Comparison of ENCODE assay signal across 9 cellular contexts in genomic region chr20:56439784-56440291, GRCh38. TPM values are rescaled to one million over a fixed set of nuclear protein-coding genes. Genes with fewer than 3 reads are reported as not detected.
DNase-seq lines count a peak whose midpoint lies in the region; ATAC-seq and TF ChIP-seq lines count a peak whose summit lies in the region.
"Had no signal": no experiment of that assay in that cellular context is flagged by ENCODE, and none has a peak within 500 bp of the region (broad histone marks: within the 10 kb centered on the region; RNA-seq: fewer than 3 reads in every experiment).

No MANE protein-coding gene starts in this region.

- no peak for TF ChIP-seq CTCF in KMS-11 (conservative IDR thresholded peaks at IDR 0.05; ENCODE audit: low read depth, low read length)
- TF ChIP-seq CTCF in brain microvascular endothelial cell (IDR thresholded peaks at IDR 0.05; ENCODE audit: low read depth, low read length, missing control alignments) = no peak

- H3K27ac ChIP-seq in KMS-11 (peak overlapping the region; percentile 25; the same call in 1 of the 2 replicates), brain microvascular endothelial cell (peak overlapping the region; percentile 87), mesodermal cell (ENCODE audit: low read depth, low read length, severe bottlenecking) (peak overlapping the region; percentile 95)

- no peaks in the 10 kb centered on the region for H3K79me2 ChIP-seq in KMS-11 (ENCODE audit: insufficient read depth, low read depth)

- peak overlapping the region; percentile 83 for H3K4me2 ChIP-seq in KMS-11

- H3K9ac ChIP-seq in KMS-11 = no peak overlapping the region

- in situ Hi-C loops in brain microvascular endothelial cell (cut with HindIII; ENCODE audit: low pct_ligation_motif_present, low sequenced_read_pairs) = no loop called here

- H3K4me3 ChIP-seq in KMS-11 (IDR thresholded peaks at IDR 0.05; ENCODE audit: insufficient read depth, low read depth, low read length) = no peak overlapping the region
- no peak overlapping the region for H3K4me3 ChIP-seq in brain microvascular endothelial cell (ENCODE audit: low read depth, low read length)
- no peak overlapping the region for H3K4me3 ChIP-seq in mesodermal cell (ENCODE audit: extremely low read depth, insufficient read depth, low read length, poor library complexity, severe bottlenecking)

- ATAC-seq in GM21717 (IDR thresholded peaks at IDR 0.05; ENCODE audit: unreplicated experiment) = no peak
- ATAC-seq in HG03159 (IDR thresholded peaks at IDR 0.05; ENCODE audit: unreplicated experiment) = no peak

- H3K27me3 ChIP-seq in KMS-11 (ENCODE audit: insufficient read depth, low read depth) = no peaks in the 10 kb centered on the region
- H3K27me3 ChIP-seq in brain microvascular endothelial cell (replicated peaks) = no peaks in the 10 kb centered on the region

- 0 out of 2 replicates have a peak overlapping the region, but pooled peaks have one; percentile 9 for H2AFZ ChIP-seq in KMS-11 (ENCODE audit: low read depth)

- WGBS in mesodermal cell (ENCODE audit: insufficient coverage in 2 of 2), 2 experiments = 63 to 90% methylated on average over 4 to 5 of the region's 5 CpGs

- H3K9me3 ChIP-seq in mesodermal cell (ENCODE audit: control insufficient read depth, low read length) = no peaks in the 10 kb centered on the region

- H3K36me3 ChIP-seq in KMS-11 (ENCODE audit: insufficient read depth) (no peaks in the 10 kb centered on the region), brain microvascular endothelial cell (replicated peaks) (no peaks in the 10 kb centered on the region), mesodermal cell (ENCODE audit: control insufficient read depth, insufficient read depth, low read length) (no peaks in the 10 kb centered on the region)

- peaks cover 47% of the 10 kb centered on the region for H3K4me1 ChIP-seq in KMS-11 (ENCODE audit: low read depth, poor library complexity, severe bottlenecking)
- H3K4me1 ChIP-seq in mesodermal cell (ENCODE audit: control insufficient read depth, insufficient read depth, low read length, poor library complexity, severe bottlenecking) = peaks cover 27% of the 10 kb centered on the region

- peak; percentile 90 for DNase-seq in AG08396 (ENCODE audit: low spot score)
- peak; percentile 96 for DNase-seq in brain microvascular endothelial cell
- DNase-seq in NCI-H187 treated with DMSO at 0.1 percent for 48 hours (lab: John Stamatoyannopoulos, UW) = no peak
- no peak for DNase-seq in anterior cingulate cortex (lab: John Stamatoyannopoulos, UW)
- DNase-seq: activated B cell treated with CpG ODN at 0.5 μM for 24 hours had no signal

- no peaks in the 10 kb centered on the region for H4K20me1 ChIP-seq in KMS-11 (ENCODE audit: insufficient read depth)

RNA-seq across cellular contexts. Expression of gene CASS4, which starts 27.8 kb away (rescaled TPM):
- polyA plus RNA-seq in mesodermal cell (2013, experiment 1 of 2) = 0.26 TPM
- 0.40 TPM for polyA plus RNA-seq in mesodermal cell (2013, experiment 2 of 2)

RNA-seq across cellular contexts. Expression of gene RTF2, which starts 28.6 kb away (rescaled TPM):
- polyA plus RNA-seq in mesodermal cell (2013, experiment 1 of 2) = 64.8 TPM
- polyA plus RNA-seq in mesodermal cell (2013, experiment 2 of 2) = 68.5 TPM

RNA-seq across cellular contexts. Expression of gene CSTF1, which starts 47.4 kb away (rescaled TPM):
- 40.4 TPM for polyA plus RNA-seq in mesodermal cell (2013, experiment 1 of 2)
- 36.6 TPM for polyA plus RNA-seq in mesodermal cell (2013, experiment 2 of 2)

RNA-seq across cellular contexts. Expression of gene AURKA, which starts 47.8 kb away (rescaled TPM):
- 61.5 TPM for polyA plus RNA-seq in mesodermal cell (2013, experiment 1 of 2)
- polyA plus RNA-seq in mesodermal cell (2013, experiment 2 of 2) = 65.7 TPM

Comparison
In these comparisons a context has a peak if more than half of its experiments do, and no peak if none do; other contexts are left out.
1. DNase-seq: peak in AG08396 (single experiment) and brain microvascular endothelial cell (single experiment); none in NCI-H187 treated with DMSO at 0.1 percent for 48 hours (single experiment) and anterior cingulate cortex (0 of 58).
2. H3K27ac ChIP-seq: peak in every context shown above with its lines; median percentile 95 in mesodermal cell; 87 in brain microvascular endothelial cell; 25 in KMS-11.